8 cellular contexts compared by ENCODE assay signal in the genomic region with DNA sequence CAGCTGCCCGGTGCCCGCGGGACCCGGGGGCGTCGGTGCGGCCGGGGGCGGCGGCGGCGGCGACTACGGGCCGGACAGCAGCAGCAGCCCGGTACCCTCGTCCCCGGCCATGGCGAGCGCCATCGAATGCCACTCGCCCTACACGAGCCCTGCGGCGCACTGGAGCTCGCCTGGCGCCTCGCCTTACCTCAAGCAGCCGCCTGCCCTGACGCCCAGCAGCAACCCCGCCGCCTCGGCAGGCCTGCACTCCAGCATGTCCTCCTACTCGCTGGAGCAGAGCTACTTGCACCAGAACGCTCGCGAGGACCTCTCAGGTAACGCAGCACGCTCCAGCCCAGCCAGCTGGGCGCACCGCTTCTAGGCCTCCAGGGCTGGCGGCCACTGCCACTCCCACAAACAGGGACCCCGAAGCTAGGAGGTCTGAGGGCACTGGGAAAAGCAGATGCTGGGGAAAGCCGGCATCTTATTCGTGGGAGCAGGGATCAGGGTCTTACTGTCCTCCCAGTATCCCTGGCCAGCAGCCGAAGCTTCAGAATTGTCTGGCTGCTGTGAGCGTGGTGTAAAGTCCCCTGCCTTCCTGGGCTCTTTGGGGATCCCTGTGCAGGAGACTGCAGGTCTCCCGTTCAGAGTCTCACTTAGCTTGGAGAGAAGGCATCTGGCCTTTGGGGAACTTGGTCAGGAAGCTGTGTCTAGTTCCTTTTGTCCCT. TPM values are rescaled to one million over a fixed set of nuclear protein-coding genes. Genes with fewer than 3 reads are reported as not detected.
A peak's percentile ranks its signal among the peaks of the same experiment; 100 is the strongest.
DNase-seq lines count a peak whose midpoint lies in the region; ATAC-seq, FAIRE-seq and TF ChIP-seq lines count a peak whose summit lies in the region.

No MANE protein-coding gene starts in this region.

- H3K56ac ChIP-seq in IMR-90 (ENCODE audit: extremely low read depth, insufficient read depth, low read length), result peak overlapping the region; percentile 70

- H3K4me2 ChIP-seq in IMR-90 (ENCODE audit: low read depth, low read length), result peak overlapping the region; percentile 95

- TF ChIP-seq POLR2A in IMR-90 (IDR thresholded peaks at IDR 0.05; ENCODE audit: low read depth, low read length), result no peak

- no peak for ATAC-seq in CD4-positive, alpha-beta T cell (ENCODE audit: poor library complexity)
- ATAC-seq in IMR-90 (ENCODE audit: low read depth), result peak; percentile 1
- ATAC-seq in GM21576 (IDR thresholded peaks at IDR 0.05; ENCODE audit: unreplicated experiment), result no peak

- H2AK5ac ChIP-seq in IMR-90 (ENCODE audit: low read depth, low read length), result no peak overlapping the region; the same call in 1 of the 2 replicates

- H2BK120ac ChIP-seq in IMR-90 (ENCODE audit: low read depth, low read length), result 0 out of 2 replicates have a peak overlapping the region, but pooled peaks have one; percentile 27

- peak overlapping the region; percentile 8; the same call in 1 of the 2 replicates for H4K5ac ChIP-seq in IMR-90 (ENCODE audit: low read depth, low read length)

- peaks cover 83% of the 10 kb centered on the region for H3K27me3 Mint-ChIP-seq in CD4-positive, alpha-beta T cell
- peaks cover 70% of the 10 kb centered on the region for H3K27me3 Mint-ChIP-seq in osteocyte (ENCODE audit: unreplicated experiment)

- H3K9me3 Mint-ChIP-seq in CD4-positive, alpha-beta T cell, result no peaks in the 10 kb centered on the region
- no peaks in the 10 kb centered on the region for H3K9me3 Mint-ChIP-seq in osteocyte (ENCODE audit: unreplicated experiment)

- H2BK20ac ChIP-seq in IMR-90 (ENCODE audit: low read depth, low read length), result peak overlapping the region; percentile 24; the same call in 1 of the 2 replicates

- peaks cover 35% of the 10 kb centered on the region for H3K4me1 Mint-ChIP-seq in CD4-positive, alpha-beta T cell (ENCODE audit: low read depth)
- peaks cover 34% of the 10 kb centered on the region for H3K4me1 Mint-ChIP-seq in osteocyte (ENCODE audit: unreplicated experiment)

- DNase-seq in CD4-positive, alpha-beta T cell, result no peak
- peak; percentile 63 for DNase-seq in IMR-90
- DNase-seq in epithelial cell of esophagus (ENCODE audit: low read depth), result peak; percentile 26
- no peak for DNase-seq in osteocyte (ENCODE audit: extremely low spot score, unreplicated experiment)
- no peak for DNase-seq in NCI-H526 treated with DMSO at 0.1 percent for 48 hours (lab: John Stamatoyannopoulos, UW)
- DNase-seq in RCC 7860 (ENCODE audit: low spot score), result no peak
- DNase-seq in A172 (ENCODE audit: low spot score), result no peak

- peak overlapping the region; percentile 75 for H2BK5ac ChIP-seq in IMR-90 (ENCODE audit: low read depth, low read length, poor library complexity, severe bottlenecking)

- no peak overlapping the region for H3K27ac ChIP-seq in CD4-positive, alpha-beta T cell (ENCODE audit: low read depth, low read length)
- H3K27ac ChIP-seq in IMR-90 (ENCODE audit: insufficient read depth, low read length), result peak overlapping the region; percentile 98

- in situ Hi-C loops in IMR-90 (cut with MboI; ENCODE audit: low sequenced_read_pairs), result loop anchor here (10.0 to 25.0 kb wide), 2 partner anchors 479 to 796 kb away; no protein-coding TSS in a partner anchor

- H3K4me3 ChIP-seq in IMR-90 (ENCODE audit: insufficient read depth, low read depth, low read length) (peak overlapping the region; percentile 58), epithelial cell of esophagus (ENCODE audit: low read length) (no peak overlapping the region)

- H3K18ac ChIP-seq in IMR-90 (ENCODE audit: low read depth, low read length), result peak overlapping the region; percentile 24

- TF ChIP-seq RAD21 in IMR-90 (IDR thresholded peaks at IDR 0.05; ENCODE audit: low read length), result no peak

- H3K27me3 ChIP-seq in CD4-positive, alpha-beta T cell (ENCODE audit: control insufficient read depth, insufficient read depth, low read length), result peaks cover 85% of the 10 kb centered on the region
- H3K27me3 ChIP-seq in IMR-90 (ENCODE audit: control insufficient read depth, insufficient read depth, low read length), result no peaks in the 10 kb centered on the region

- H3K9me1 ChIP-seq in IMR-90 (ENCODE audit: insufficient read depth, low read length), result 0 out of 2 replicates have a peak, but pooled peaks cover 3% of the 10 kb centered on the region

- H3K4ac ChIP-seq in IMR-90 (ENCODE audit: low read depth, low read length), result peak overlapping the region; percentile 73

- intact Hi-C loops in CD4-positive, alpha-beta T cell (cut with DNase I, micrococcal nuclease), result loop anchor here in 1 of 2 experiments (10.0 kb wide), 1 partner anchor 666 kb away; no protein-coding TSS in a partner anchor
- intact Hi-C loops in IMR-90 (cut with micrococcal nuclease), result no loop called here

- H3K36me3 ChIP-seq in IMR-90 (ENCODE audit: control insufficient read depth, insufficient read depth, low read length), result peaks cover 6% of the 10 kb centered on the region

- POLR2A ChIA-PET in CD4-positive, alpha-beta T cell (lab: Charles Lee), result no interaction called here
- POLR2A ChIA-PET in IMR-90 (lab: Charles Lee; ENCODE audit: unreplicated experiment), result interaction anchor here (0.6 to 0.7 kb wide), 2 partner anchors 33 to 708 kb away, joined by 4 to 7 read pairs; no protein-coding TSS in a partner anchor

- no peak for FAIRE-seq in RCC 7860 (lab: Jason Lieb, UNC)

- H2BK15ac ChIP-seq in IMR-90 (ENCODE audit: low read depth, low read length), result no peak overlapping the region

- H2AK9ac ChIP-seq in IMR-90 (replicated peaks; ENCODE audit: low read depth, low read length, poor library complexity), result peak overlapping the region; percentile 79

- no TSS peak for BruUV-seq in IMR-90 (replicated peaks; lab: Mats Ljungman, UMichigan)

- H3K23ac ChIP-seq in IMR-90 (ENCODE audit: low read depth, low read length), result peak overlapping the region; percentile 98

- H3K9me3 ChIP-seq in CD4-positive, alpha-beta T cell (ENCODE audit: control insufficient read depth, low read length), result no peaks in the 10 kb centered on the region
- H3K9me3 ChIP-seq in IMR-90 (ENCODE audit: control insufficient read depth, insufficient read depth, low read length), result no peaks in the 10 kb centered on the region

- peak overlapping the region; percentile 84 for H2AFZ ChIP-seq in IMR-90 (replicated peaks; ENCODE audit: low read length, poor library complexity)

- H3K27ac Mint-ChIP-seq in CD4-positive, alpha-beta T cell, result no peak overlapping the region
- no peak overlapping the region for H3K27ac Mint-ChIP-seq in osteocyte (ENCODE audit: unreplicated experiment)

- CTCF ChIA-PET in CD4-positive, alpha-beta T cell (lab: Charles Lee), result no interaction called here
- CTCF ChIA-PET in IMR-90 (lab: Yijun Ruan, JAX), result no interaction called here

- H3K79me1 ChIP-seq in IMR-90 (ENCODE audit: low read depth in 1 of 2, low read length in 2 of 2), result peaks cover 8 to 13% of the 10 kb centered on the region in 2 experiments

- peak overlapping the region; percentile 88 for H3K9ac ChIP-seq in IMR-90 (ENCODE audit: low read depth, low read length)

- H4K20me1 ChIP-seq in IMR-90 (ENCODE audit: insufficient read depth, low read length), result peaks cover 13% of the 10 kb centered on the region; the same call in 1 of the 2 replicates

- no peak for TF ChIP-seq CTCF in CD4-positive, alpha-beta T cell (IDR thresholded peaks at IDR 0.05)
- no peak for TF ChIP-seq CTCF in IMR-90 (conservative IDR thresholded peaks at IDR 0.05; ENCODE audit: low read depth, low read length)
- TF ChIP-seq CTCF in epithelial cell of esophagus (IDR thresholded peaks at IDR 0.05; ENCODE audit: insufficient read depth, low read depth, low read length, missing control alignments), result no peak
- TF ChIP-seq CTCF in osteocyte (IDR thresholded peaks at IDR 0.05), result no peak

- peaks cover 14% of the 10 kb centered on the region for H3K4me1 ChIP-seq in IMR-90 (ENCODE audit: control insufficient read depth, insufficient read depth, low read length)

- WGBS in IMR-90 (ENCODE audit: extremely low coverage in 2 of 2, insufficient read length in 1 of 2), 2 experiments, result 0% methylated on average over 3 of the region's 48 CpGs; no CpG with 5 or more reads in 1 of the 2 experiments

- H4K91ac ChIP-seq in IMR-90 (ENCODE audit: insufficient read depth, low read depth, low read length), result peak overlapping the region; percentile 51; the same call in 1 of the 2 replicates

- dilution Hi-C loops in IMR-90 (cut with HindIII; ENCODE audit: low sequenced_read_pairs, unreplicated experiment), result no loop called here

- H3K36me3 Mint-ChIP-seq in CD4-positive, alpha-beta T cell (ENCODE audit: low read depth), result no peaks in the 10 kb centered on the region
- H3K36me3 Mint-ChIP-seq in osteocyte (ENCODE audit: unreplicated experiment), result no peaks in the 10 kb centered on the region

- peak overlapping the region; percentile 27 for H3K4me3 Mint-ChIP-seq in CD4-positive, alpha-beta T cell
- peak overlapping the region; percentile 62 for H3K4me3 Mint-ChIP-seq in osteocyte (ENCODE audit: unreplicated experiment)

- peak overlapping the region; percentile 91 for H3K14ac ChIP-seq in IMR-90 (replicated peaks; ENCODE audit: low read depth, low read length)

- H4K8ac ChIP-seq in IMR-90 (ENCODE audit: low read depth in 2 of 2, low read length in 2 of 2), result peak overlapping the region in 1 of 2 experiments; percentile 26; a peak in 1 of 4 replicates

TF ChIP-seq in IMR-90, 13 proteins besides CTCF, POLR2A, EP300 and RAD21 (continues in another document):
- TF ChIP-seq CEBPB (IDR thresholded peaks at IDR 0.05; ENCODE audit: low read depth, low read length) (no peak), BHLHE40 (IDR thresholded peaks at IDR 0.05; ENCODE audit: low read depth, low read length) (no peak), RCOR1 (IDR thresholded peaks at IDR 0.05; ENCODE audit: insufficient replicate concordance, low read length) (no peak), SMC3 (IDR thresholded peaks at IDR 0.05; ENCODE audit: low read depth, low read length) (no peak), CHD1 (IDR thresholded peaks at IDR 0.05; ENCODE audit: low read depth, low read length) (no peak), NFE2L2 (IDR thresholded peaks at IDR 0.05; ENCODE audit: low read depth, low read length) (no peak), RFX5 (IDR thresholded peaks at IDR 0.05; ENCODE audit: low read depth, low read length) (no peak), MAZ (IDR thresholded peaks at IDR 0.05; ENCODE audit: borderline replicate concordance, low read depth, low read length) (no peak), MAFK (IDR thresholded peaks at IDR 0.05; ENCODE audit: low read depth, low read length) (no peak)

RNA-seq across cellular contexts. Expression of a gene that starts 1.6 kb away (rescaled TPM):
- not detected for total RNA-seq in CD4-positive, alpha-beta T cell
- total RNA-seq in IMR-90 (2012; rRNA removed), result 2.5 TPM in 2 replicates
- 16.3 and 17.3 TPM in 2 replicates for polyA plus RNA-seq in IMR-90 (2012; rRNA removed)
- polyA plus RNA-seq in IMR-90 (2012; cell fraction: cytosol; rRNA removed), result 13.8 and 25.8 TPM in 2 replicates
- polyA plus RNA-seq in IMR-90 (2012; cell fraction: nucleus; rRNA removed; ENCODE audit: low replicate concordance), result 11.7 and 17.4 TPM in 2 replicates
- 1.5 and 1.8 TPM in 2 replicates for total RNA-seq in osteocyte
- total RNA-seq in A172 (2014; rRNA removed; shearing (Covaris generic)), result not detected in 2 replicates

Comparison
In these comparisons a context has a peak if more than half of its experiments do, and no peak if none do; other contexts are left out.
1. DNase-seq: peak in IMR-90 (single experiment) and epithelial cell of esophagus (single experiment); none in CD4-positive, alpha-beta T cell (0 of 10), osteocyte (single experiment), NCI-H526 treated with DMSO at 0.1 percent for 48 hours (single experiment), RCC 7860 (single experiment) and A172 (single experiment).